16 cellular contexts compared by ENCODE assay signal in genomic region chr17:71380535-71380934, GRCh38.
DNase-seq lines count a peak whose midpoint lies in the region; ATAC-seq and TF ChIP-seq lines count a peak whose summit lies in the region.
"Had no signal": no experiment of that assay in that cellular context is flagged by ENCODE, and none has a peak within 500 bp of the region (broad histone marks: within the 10 kb centered on the region; RNA-seq: fewer than 3 reads in every experiment).

No MANE protein-coding gene starts in this region.

- intact Hi-C loops in IMR-90 (cut with micrococcal nuclease), result no loop called here
- intact Hi-C loops in CD4-positive, alpha-beta T cell (cut with DNase I, micrococcal nuclease), result no loop called here

- H3K4me3 ChIP-seq in IMR-90 (ENCODE audit: insufficient read depth, low read depth, low read length), result no peak overlapping the region
- no peak overlapping the region for H3K4me3 ChIP-seq in mesenchymal stem cell (ENCODE audit: insufficient read depth in 1 of 2, low read depth in 1 of 2, low read length in 2 of 2)
- H3K4me3 ChIP-seq: A549 had no signal

- H3K9me1 ChIP-seq in IMR-90 (ENCODE audit: insufficient read depth, low read length), result no peaks in the 10 kb centered on the region

- H2BK5ac ChIP-seq in IMR-90 (ENCODE audit: low read depth, low read length, poor library complexity, severe bottlenecking) (no peak overlapping the region), mesenchymal stem cell (ENCODE audit: low read depth, low read length, poor library complexity, severe bottlenecking) (no peak overlapping the region)

- no peak overlapping the region for H3K4me2 ChIP-seq in IMR-90 (ENCODE audit: low read depth, low read length)
- no peak overlapping the region for H3K4me2 ChIP-seq in mesenchymal stem cell (ENCODE audit: low read length, poor library complexity, severe bottlenecking)
- H3K4me2 ChIP-seq: A549, KMS-11 had no signal

- H3K9me3 ChIP-seq in IMR-90 (ENCODE audit: control insufficient read depth, insufficient read depth, low read length) (no peaks in the 10 kb centered on the region), mesenchymal stem cell (ENCODE audit: control insufficient read depth, low read length) (no peaks in the 10 kb centered on the region)
- H3K9me3 ChIP-seq in CD4-positive, alpha-beta T cell (ENCODE audit: control insufficient read depth, low read length), result no peaks in the 10 kb centered on the region
- H3K9me3 ChIP-seq: A549 had no signal

- no peaks in the 10 kb centered on the region for H3K36me3 ChIP-seq in IMR-90 (ENCODE audit: control insufficient read depth, insufficient read depth, low read length)
- H3K36me3 ChIP-seq in mesenchymal stem cell (ENCODE audit: control insufficient read depth in 1 of 2, insufficient read depth in 2 of 2, low read depth in 1 of 2, low read length in 2 of 2), result no peaks in the 10 kb centered on the region

- H3K56ac ChIP-seq in IMR-90 (ENCODE audit: extremely low read depth, insufficient read depth, low read length), result no peak overlapping the region

- no peak overlapping the region for H3K23ac ChIP-seq in IMR-90 (ENCODE audit: low read depth, low read length)
- H3K23ac ChIP-seq in mesenchymal stem cell (ENCODE audit: low read length in 2 of 2), result no peak overlapping the region

- no peak overlapping the region for H3K27ac ChIP-seq in IMR-90 (ENCODE audit: insufficient read depth, low read length)
- H3K27ac ChIP-seq in mesenchymal stem cell (ENCODE audit: low read length, poor library complexity, severe bottlenecking), result no peak overlapping the region
- H3K27ac ChIP-seq in CD4-positive, alpha-beta T cell (ENCODE audit: low read depth, low read length), result no peak overlapping the region
- H3K27ac ChIP-seq: A549, C4-2B, KMS-11 had no signal

- no peak overlapping the region for H2AK9ac ChIP-seq in IMR-90 (replicated peaks; ENCODE audit: low read depth, low read length, poor library complexity)

- no peak overlapping the region for H3K4ac ChIP-seq in IMR-90 (ENCODE audit: low read depth, low read length)
- no peak overlapping the region for H3K4ac ChIP-seq in mesenchymal stem cell (ENCODE audit: low read depth in 1 of 2, low read length in 2 of 2)

- no peak for TF ChIP-seq CTCF in IMR-90 (conservative IDR thresholded peaks at IDR 0.05; ENCODE audit: low read depth, low read length)
- TF ChIP-seq CTCF in CD4-positive, alpha-beta T cell (IDR thresholded peaks at IDR 0.05), result no peak

- H2BK15ac ChIP-seq in IMR-90 (ENCODE audit: low read depth, low read length) (no peak overlapping the region), mesenchymal stem cell (ENCODE audit: low read depth, poor library complexity, severe bottlenecking) (no peak overlapping the region)

- no peak for TF ChIP-seq POLR2A in IMR-90 (IDR thresholded peaks at IDR 0.05; ENCODE audit: low read depth, low read length)

- in situ Hi-C loops in IMR-90 (cut with MboI; ENCODE audit: low sequenced_read_pairs), result no loop called here

- H2AK5ac ChIP-seq in IMR-90 (ENCODE audit: low read depth, low read length) (no peak overlapping the region), mesenchymal stem cell (ENCODE audit: low read length, severe bottlenecking) (no peak overlapping the region)

- H3K18ac ChIP-seq in IMR-90 (ENCODE audit: low read depth, low read length), result no peak overlapping the region
- no peak overlapping the region for H3K18ac ChIP-seq in mesenchymal stem cell (ENCODE audit: low read depth in 1 of 2, low read length in 2 of 2)

- H3K4me3 Mint-ChIP-seq in CD4-positive, alpha-beta T cell, result no peak overlapping the region
- H3K4me3 Mint-ChIP-seq: CD4-positive, alpha-beta memory T cell; H9 had no signal

- no peaks in the 10 kb centered on the region for H4K20me1 ChIP-seq in IMR-90 (ENCODE audit: insufficient read depth, low read length)

- no peaks in the 10 kb centered on the region for H3K4me1 Mint-ChIP-seq in CD4-positive, alpha-beta T cell (ENCODE audit: low read depth)
- H3K4me1 Mint-ChIP-seq: CD4-positive, alpha-beta memory T cell; H9 had no signal

- peak; percentile 63 for ATAC-seq in IMR-90 (ENCODE audit: low read depth)
- ATAC-seq in CD4-positive, alpha-beta T cell (ENCODE audit: poor library complexity), result no peak
- ATAC-seq: A549 had no signal

- H2BK120ac ChIP-seq in IMR-90 (ENCODE audit: low read depth, low read length), result no peak overlapping the region
- H2BK120ac ChIP-seq in mesenchymal stem cell (ENCODE audit: low read depth, low read length), result no peak overlapping the region

- H2BK20ac ChIP-seq in IMR-90 (ENCODE audit: low read depth, low read length), result no peak overlapping the region

- dilution Hi-C loops in IMR-90 (cut with HindIII; ENCODE audit: low sequenced_read_pairs, unreplicated experiment), result no loop called here

- H3K9ac ChIP-seq in IMR-90 (ENCODE audit: low read depth, low read length) (no peak overlapping the region), mesenchymal stem cell (ENCODE audit: low read length) (no peak overlapping the region)
- H3K9ac ChIP-seq: KMS-11 had no signal

- no peak overlapping the region for H4K5ac ChIP-seq in IMR-90 (ENCODE audit: low read depth, low read length)

- POLR2A ChIA-PET in IMR-90 (lab: Charles Lee; ENCODE audit: unreplicated experiment), result interaction anchor here (0.9 kb wide), 1 partner anchor 16 kb away, joined by 3 read pairs; no protein-coding TSS in a partner anchor
- POLR2A ChIA-PET in CD4-positive, alpha-beta T cell (lab: Charles Lee), result no interaction called here

- no peaks in the 10 kb centered on the region for H3K27me3 Mint-ChIP-seq in CD4-positive, alpha-beta T cell
- H3K27me3 Mint-ChIP-seq: CD4-positive, alpha-beta memory T cell had no signal

- CTCF ChIA-PET in IMR-90 (lab: Yijun Ruan, JAX), result interaction anchor here (0.6 to 0.9 kb wide), 3 partner anchors 16 to 88 kb away, joined by 3 to 6 read pairs (median 3); no protein-coding TSS in a partner anchor
- CTCF ChIA-PET in CD4-positive, alpha-beta T cell (lab: Charles Lee), result no interaction called here

- H3K9me3 Mint-ChIP-seq in CD4-positive, alpha-beta T cell, result peaks cover 7% of the 10 kb centered on the region
- H3K9me3 Mint-ChIP-seq: H9 had no signal

- no peaks in the 10 kb centered on the region for H3K4me1 ChIP-seq in IMR-90 (ENCODE audit: control insufficient read depth, insufficient read depth, low read length)
- H3K4me1 ChIP-seq in mesenchymal stem cell (ENCODE audit: control insufficient read depth, insufficient read depth, low read depth, low read length), result no peaks in the 10 kb centered on the region
- H3K4me1 ChIP-seq: A549 had no signal

- H3K14ac ChIP-seq in IMR-90 (replicated peaks; ENCODE audit: low read depth, low read length) (no peak overlapping the region), mesenchymal stem cell (ENCODE audit: low read length in 2 of 2) (no peak overlapping the region)

- H2AFZ ChIP-seq in IMR-90 (replicated peaks; ENCODE audit: low read length, poor library complexity) (no peak overlapping the region), mesenchymal stem cell (ENCODE audit: low read depth, low read length) (no peak overlapping the region)

- no peak for TF ChIP-seq RAD21 in IMR-90 (IDR thresholded peaks at IDR 0.05; ENCODE audit: low read length)

- H4K8ac ChIP-seq in IMR-90 (ENCODE audit: low read depth in 2 of 2, low read length in 2 of 2) (no peak overlapping the region), mesenchymal stem cell (ENCODE audit: low read length) (no peak overlapping the region)

- no peak overlapping the region for H2BK12ac ChIP-seq in mesenchymal stem cell (ENCODE audit: low read length in 2 of 2)

- no TSS peak for BruUV-seq in IMR-90 (replicated peaks; lab: Mats Ljungman, UMichigan)

- H3K36me3 Mint-ChIP-seq in CD4-positive, alpha-beta T cell (ENCODE audit: low read depth), result no peaks in the 10 kb centered on the region
- H3K36me3 Mint-ChIP-seq: CD4-positive, alpha-beta memory T cell had no signal

- WGBS in IMR-90 (ENCODE audit: extremely low coverage in 2 of 2, insufficient read length in 1 of 2), 2 experiments, result no CpG with 5 or more reads among the region's 3 CpGs
- WGBS in mesenchymal stem cell, result 50% methylated on average over 2 of the region's 3 CpGs

- peak; percentile 12 for DNase-seq in EL
- peak; percentile 20 for DNase-seq in IMR-90
- peak; percentile 13 for DNase-seq in mesenchymal stem cell
- DNase-seq in CD4-positive, alpha-beta T cell, result no peak
- DNase-seq in NCI-H2171 treated with DMSO at 0.1 percent for 48 hours (lab: John Stamatoyannopoulos, UW), result no peak
- DNase-seq in NCI-H1105 (lab: John Stamatoyannopoulos, UW), result no peak
- DNase-seq: AML-193; Calu3; CD4-positive, alpha-beta memory T cell; DMS53; DND-41; GDM1; H9 had no signal

- no peaks in the 10 kb centered on the region for H3K27me3 ChIP-seq in IMR-90 (ENCODE audit: control insufficient read depth, insufficient read depth, low read length)
- H3K27me3 ChIP-seq in mesenchymal stem cell (ENCODE audit: control insufficient read depth in 1 of 2, insufficient read depth in 1 of 2, low read length in 2 of 2), result no peaks in the 10 kb centered on the region
- no peaks in the 10 kb centered on the region for H3K27me3 ChIP-seq in CD4-positive, alpha-beta T cell (ENCODE audit: control insufficient read depth, insufficient read depth, low read length)

- H3K27ac Mint-ChIP-seq in CD4-positive, alpha-beta T cell, result no peak overlapping the region
- H3K27ac Mint-ChIP-seq: CD4-positive, alpha-beta memory T cell; H9 had no signal

- H4K91ac ChIP-seq in IMR-90 (ENCODE audit: insufficient read depth, low read depth, low read length) (no peak overlapping the region), mesenchymal stem cell (ENCODE audit: low read length) (no peak overlapping the region)

- H3K79me1 ChIP-seq in IMR-90 (ENCODE audit: low read depth in 1 of 2, low read length in 2 of 2) (no peaks in the 10 kb centered on the region), mesenchymal stem cell (replicated peaks; ENCODE audit: low read length, poor library complexity, severe bottlenecking) (no peaks in the 10 kb centered on the region)

TF ChIP-seq in IMR-90, 13 proteins besides CTCF, POLR2A, EP300 and RAD21 (continues in another document):
- no peak for TF ChIP-seq MAFK (IDR thresholded peaks at IDR 0.05; ENCODE audit: low read depth, low read length)
- no peak for TF ChIP-seq MXI1 (IDR thresholded peaks at IDR 0.05; ENCODE audit: borderline replicate concordance, low read depth, low read length)
- TF ChIP-seq, protein P1, sequence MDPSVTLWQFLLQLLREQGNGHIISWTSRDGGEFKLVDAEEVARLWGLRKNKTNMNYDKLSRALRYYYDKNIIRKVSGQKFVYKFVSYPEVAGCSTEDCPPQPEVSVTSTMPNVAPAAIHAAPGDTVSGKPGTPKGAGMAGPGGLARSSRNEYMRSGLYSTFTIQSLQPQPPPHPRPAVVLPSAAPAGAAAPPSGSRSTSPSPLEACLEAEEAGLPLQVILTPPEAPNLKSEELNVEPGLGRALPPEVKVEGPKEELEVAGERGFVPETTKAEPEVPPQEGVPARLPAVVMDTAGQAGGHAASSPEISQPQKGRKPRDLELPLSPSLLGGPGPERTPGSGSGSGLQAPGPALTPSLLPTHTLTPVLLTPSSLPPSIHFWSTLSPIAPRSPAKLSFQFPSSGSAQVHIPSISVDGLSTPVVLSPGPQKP (IDR thresholded peaks at IDR 0.05; ENCODE audit: borderline replicate concordance, low read depth, low read length), result no peak
- no peak for TF ChIP-seq CEBPB (IDR thresholded peaks at IDR 0.05; ENCODE audit: low read depth, low read length)
- no peak for TF ChIP-seq SMC3 (IDR thresholded peaks at IDR 0.05; ENCODE audit: low read depth, low read length)
- no peak for TF ChIP-seq NFE2L2 (IDR thresholded peaks at IDR 0.05; ENCODE audit: low read depth, low read length)
- TF ChIP-seq FOS (IDR thresholded peaks at IDR 0.05; ENCODE audit: low read depth, low read length), result no peak

Comparison
In these comparisons a context has a peak if more than half of its experiments do, and no peak if none do; other contexts are left out.
1. DNase-seq: peak in EL (single experiment), IMR-90 (single experiment) and mesenchymal stem cell (single experiment); none in CD4-positive, alpha-beta T cell (0 of 10), NCI-H2171 treated with DMSO at 0.1 percent for 48 hours (single experiment) and NCI-H1105 (single experiment).